Comparison of ENCODE assay signal across 16 cellular contexts in the genomic region with DNA sequence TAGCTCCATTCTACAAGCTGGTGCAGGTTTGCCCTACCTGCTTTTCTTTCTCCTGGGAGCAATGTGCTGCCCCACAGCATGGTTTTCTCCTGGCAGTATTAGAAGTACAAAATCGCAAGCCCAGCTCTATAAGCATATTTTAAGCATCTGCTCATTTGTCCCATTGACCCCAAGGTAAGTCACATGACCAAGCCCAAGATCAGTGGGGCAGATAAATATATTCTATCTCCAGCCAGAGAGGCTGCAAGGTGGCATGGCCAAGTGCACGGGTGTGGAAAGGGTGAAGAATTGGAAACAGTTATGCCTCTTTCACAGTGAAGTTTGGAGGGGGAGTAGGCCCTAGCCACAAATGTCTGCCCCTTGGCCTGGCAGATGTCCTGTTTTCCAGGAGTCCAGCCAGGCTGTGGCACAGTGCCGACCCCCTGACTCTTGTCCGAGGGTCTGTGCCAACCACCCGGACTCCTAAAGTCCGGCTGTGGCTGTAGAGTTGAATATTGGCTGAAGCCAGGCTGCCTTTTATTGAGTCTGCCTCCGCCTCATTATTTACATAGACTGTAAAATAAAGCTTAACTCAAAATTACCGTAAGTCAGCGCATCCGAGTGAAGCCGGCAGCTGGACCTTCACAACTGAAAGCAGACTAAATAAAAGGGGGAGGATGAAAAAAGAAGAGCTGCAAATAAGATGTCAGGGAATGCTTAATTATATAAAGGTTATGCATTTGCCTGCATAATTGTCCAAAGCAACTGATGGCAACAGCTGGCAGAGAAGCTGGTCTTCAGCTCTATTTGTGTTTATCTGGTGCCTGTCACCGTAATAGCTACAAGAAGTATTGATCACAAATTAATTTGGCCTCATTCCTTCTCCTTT.
DNase-seq lines count a peak whose midpoint lies in the region; ATAC-seq, FAIRE-seq and TF ChIP-seq lines count a peak whose summit lies in the region.
"Had no signal": no experiment of that assay in that cellular context is flagged by ENCODE, and none has a peak within 500 bp of the region (broad histone marks: within the 10 kb centered on the region; RNA-seq: fewer than 3 reads in every experiment).

No MANE protein-coding gene starts in this region.

- no peak overlapping the region for H3K27ac ChIP-seq in astrocyte (ENCODE audit: low read depth, low read length)
- no peak overlapping the region for H3K27ac ChIP-seq in substantia nigra (ENCODE audit: low read depth, low read length, poor library complexity, severe bottlenecking)

- no peaks in the 10 kb centered on the region for H3K27me3 Mint-ChIP-seq in astrocyte (ENCODE audit: low read depth, unreplicated experiment)

- H3K79me2 ChIP-seq in astrocyte (ENCODE audit: insufficient read depth, low read length), result no peaks in the 10 kb centered on the region

- H2AFZ ChIP-seq in astrocyte (ENCODE audit: low read depth, low read length), result no peak overlapping the region

- intact Hi-C loops in posterior vena cava (cut with DNase I), result loop anchor here in 1 of 2 donors (10.0 kb wide), 2 partner anchors 299 to 509 kb away; a partner anchor contains a TSS

- peaks cover 11% of the 10 kb centered on the region for H3K4me1 Mint-ChIP-seq in astrocyte (ENCODE audit: low read depth, unreplicated experiment)
- H3K4me1 Mint-ChIP-seq: naive thymus-derived CD8-positive, alpha-beta T cell had no signal

- H3K4me3 ChIP-seq in astrocyte (ENCODE audit: insufficient read depth, low read depth, low read length), result no peak overlapping the region
- H3K4me3 ChIP-seq: ascending aorta, gastrocnemius medialis had no signal

- H3K27me3 ChIP-seq in astrocyte (ENCODE audit: insufficient read depth, low read length), result no peaks in the 10 kb centered on the region
- H3K27me3 ChIP-seq: ascending aorta, gastrocnemius medialis had no signal

- DNase-seq in NCI-H1694 treated with DMSO at 0.1 percent for 48 hours (lab: John Stamatoyannopoulos, UW), result peak; percentile 6
- DNase-seq in NCI-H1694 (lab: John Stamatoyannopoulos, UW), result no peak
- DNase-seq in astrocyte (ENCODE audit: low read depth), result peak; percentile 4
- DNase-seq in midbrain (lab: John Stamatoyannopoulos, UW), result peak; percentile 65
- peak in 43 of 49 donors; percentile 7 to 91 (median 47) for DNase-seq in substantia nigra (lab: John Stamatoyannopoulos, UW)
- no peak for DNase-seq in stimulated activated CD4-positive, alpha-beta T cell treated with anti-CD3 and anti-CD28 coated beads, Interleukin-4, amount 100 ng/mL, for 1 hour
- no peak for DNase-seq in posterior vena cava (ENCODE audit: low spot score)
- DNase-seq: activated CD8-positive, alpha-beta T cell treated with anti-CD3 and anti-CD28 coated beads for 36 hours; gastrocnemius medialis; naive thymus-derived CD8-positive, alpha-beta T cell; SIG-M5 had no signal

- no peak for ATAC-seq in GM21576 (IDR thresholded peaks at IDR 0.05; ENCODE audit: unreplicated experiment)
- ATAC-seq: activated CD8-positive, alpha-beta T cell treated with anti-CD3 and anti-CD28 coated beads for 36 hours; gastrocnemius medialis; naive thymus-derived CD8-positive, alpha-beta T cell had no signal

- no peak for TF ChIP-seq CTCF in astrocyte (IDR thresholded peaks at IDR 0.05; ENCODE audit: insufficient read depth, low read depth, low read length)

- peaks cover 6% of the 10 kb centered on the region for H3K4me1 ChIP-seq in astrocyte (ENCODE audit: insufficient read depth, low read length)

- H4K20me1 ChIP-seq in astrocyte (ENCODE audit: insufficient read depth, low read length), result no peaks in the 10 kb centered on the region

- H3K9me3 Mint-ChIP-seq in astrocyte (ENCODE audit: unreplicated experiment), result no peaks in the 10 kb centered on the region
- H3K9me3 Mint-ChIP-seq: activated CD8-positive, alpha-beta T cell treated with anti-CD3 and anti-CD28 coated beads for 36 hours; activated T-helper 2 cell treated with anti-CD3 and anti-CD28 coated beads, Interferon-gamma antibody, Interleukin-2, Interleukin-4, amounts not matched to agents 10 μg/mL and 5 μg/mL and 100 μg/mL, durations not matched to agents 14 hours and 24 hours and 36 hours had no signal

- H3K9me3 ChIP-seq in astrocyte (ENCODE audit: insufficient read depth, low read depth, low read length), result no peaks in the 10 kb centered on the region
- H3K9me3 ChIP-seq: ascending aorta, gastrocnemius medialis had no signal

- FAIRE-seq in astrocyte (lab: Jason Lieb, UNC), result no peak
- FAIRE-seq: A204.1, TTC549 had no signal

- H3K27ac Mint-ChIP-seq in astrocyte (ENCODE audit: unreplicated experiment), result no peak overlapping the region
- H3K27ac Mint-ChIP-seq: activated CD8-positive, alpha-beta T cell treated with anti-CD3 and anti-CD28 coated beads for 36 hours; activated T-helper 2 cell treated with anti-CD3 and anti-CD28 coated beads, Interferon-gamma antibody, Interleukin-2, Interleukin-4, amounts not matched to agents 10 μg/mL and 5 μg/mL and 100 μg/mL, durations not matched to agents 14 hours and 24 hours and 36 hours; naive thymus-derived CD8-positive, alpha-beta T cell had no signal

- no peak overlapping the region for H3K9ac ChIP-seq in astrocyte (ENCODE audit: low read length)

- H3K4me3 Mint-ChIP-seq in astrocyte (ENCODE audit: unreplicated experiment), result no peak overlapping the region
- H3K4me3 Mint-ChIP-seq: activated CD8-positive, alpha-beta T cell treated with anti-CD3 and anti-CD28 coated beads for 36 hours; naive thymus-derived CD8-positive, alpha-beta T cell had no signal

- H3K36me3 Mint-ChIP-seq in astrocyte (ENCODE audit: low read depth, unreplicated experiment), result peaks cover 2% of the 10 kb centered on the region
- H3K36me3 Mint-ChIP-seq: naive thymus-derived CD8-positive, alpha-beta T cell had no signal

- H3K36me3 ChIP-seq in astrocyte (ENCODE audit: insufficient read depth, low read length), result no peaks in the 10 kb centered on the region
- H3K36me3 ChIP-seq: ascending aorta, gastrocnemius medialis had no signal

- H3K4me2 ChIP-seq in astrocyte (ENCODE audit: low read length), result peak overlapping the region; percentile 29

Comparison
In these comparisons a context has a peak if more than half of its experiments do, and no peak if none do; other contexts are left out.
1. DNase-seq: peak in NCI-H1694 treated with DMSO at 0.1 percent for 48 hours (single experiment), astrocyte (single experiment), midbrain (single experiment) and substantia nigra (43 of 49); none in NCI-H1694 (single experiment), stimulated activated CD4-positive, alpha-beta T cell treated with anti-CD3 and anti-CD28 coated beads, Interleukin-4, amount 100 ng/mL, for 1 hour (single experiment) and posterior vena cava (single experiment).